ENCODE assay signal across 12 cellular contexts in genomic region chr16:84982434-84982833, GRCh38. TPM values are rescaled to one million over a fixed set of nuclear protein-coding genes. Genes with fewer than 3 reads are reported as not detected.
A peak's percentile ranks its signal among the peaks of the same experiment; 100 is the strongest.
DNase-seq lines count a peak whose midpoint lies in the region; ATAC-seq and TF ChIP-seq lines count a peak whose summit lies in the region.
"Had no signal": no experiment of that assay in that cellular context is flagged by ENCODE, and none has a peak within 500 bp of the region (broad histone marks: within the 10 kb centered on the region; RNA-seq: fewer than 3 reads in every experiment).

No MANE protein-coding gene starts in this region.

- H3F3A ChIP-seq in PC-9 (ENCODE audit: insufficient read depth, low read depth): peaks cover 21% of the 10 kb centered on the region

- peaks cover 32% of the 10 kb centered on the region for H3K79me2 ChIP-seq in PC-9 (ENCODE audit: low read depth)

- no peak overlapping the region for H3K4me3 Mint-ChIP-seq in natural killer cell
- H3K4me3 Mint-ChIP-seq in natural killer cell treated with Interleukin-12 subunit alpha and Interleukin-12 subunit beta and Interleukin-15 and Interleukin-18, amount 100 ng/mL, for 72 hours: no peak overlapping the region
- H3K4me3 Mint-ChIP-seq in brain: no peak overlapping the region

- peak overlapping the region; percentile 44 for H3K27ac ChIP-seq in lower lobe of right lung
- H3K27ac ChIP-seq in PC-9: no peak overlapping the region

- CTCF ChIA-PET in PC-9 (lab: Charles Lee): no interaction called here

- H3K27ac Mint-ChIP-seq in natural killer cell: peak overlapping the region in 1 of 2 donors; percentile 82
- H3K27ac Mint-ChIP-seq in natural killer cell treated with Interleukin-12 subunit alpha and Interleukin-12 subunit beta and Interleukin-15 and Interleukin-18, amount 100 ng/mL, for 72 hours: no peak overlapping the region
- H3K27ac Mint-ChIP-seq in brain: peak overlapping the region in 4 of 5 experiments; percentile 7 to 34 (median 27)

- DNase-seq in natural killer cell: no peak
- no peak for DNase-seq in natural killer cell treated with Interleukin-12 subunit alpha and Interleukin-12 subunit beta and Interleukin-15 and Interleukin-18, amount 100 ng/mL, for 72 hours (ENCODE audit: low spot score)
- DNase-seq in lower lobe of right lung: peak; percentile 72
- no peak for DNase-seq in ACHN
- DNase-seq in NCI-H446 (lab: John Stamatoyannopoulos, UW): no peak
- no peak for DNase-seq in PC-9
- no peak for DNase-seq in omental fat pad (ENCODE audit: low spot score)
- DNase-seq: AML-193; NCI-H226; stimulated activated CD4-positive, alpha-beta T cell treated with anti-CD3 and anti-CD28 coated beads, Interleukin-12 subunit alpha, Interleukin-12 subunit beta, amount 100 ng/mL, for 4 hours had no signal

- no peak overlapping the region for H3K4me3 ChIP-seq in lower lobe of right lung
- no peak overlapping the region for H3K4me3 ChIP-seq in PC-9
- H3K4me3 ChIP-seq: lung had no signal

- intact Hi-C loops in natural killer cell (cut with micrococcal nuclease): loop anchor here (2.0 kb wide), 1 partner anchor 104 kb away; no protein-coding TSS in a partner anchor
- intact Hi-C loops in lower lobe of right lung (cut with DNase I): no loop called here
- intact Hi-C loops in PC-9 (cut with micrococcal nuclease; ENCODE audit: unreplicated experiment): no loop called here

- H3K4me1 Mint-ChIP-seq in natural killer cell (peaks cover 8 to 15% of the 10 kb centered on the region in 2 donors), brain (peaks cover 5% of the 10 kb centered on the region)
- peaks cover 10 to 14% of the 10 kb centered on the region in 2 donors for H3K4me1 Mint-ChIP-seq in natural killer cell treated with Interleukin-12 subunit alpha and Interleukin-12 subunit beta and Interleukin-15 and Interleukin-18, amount 100 ng/mL, for 72 hours (ENCODE audit: low read depth in 2 of 2)

- no peaks in the 10 kb centered on the region for H4K20me1 ChIP-seq in PC-9 (ENCODE audit: insufficient read depth)

- BruUV-seq in PC-9 (replicated peaks; lab: Mats Ljungman, UMichigan): no TSS peak

- ATAC-seq in natural killer cell (peak; percentile 26 to 46 (median 39)), lower lobe of right lung (peak; percentile 46 to 55), omental fat pad (ENCODE audit: low FRiP score) (no peak)
- no peak for ATAC-seq in natural killer cell treated with Interleukin-12 subunit alpha and Interleukin-12 subunit beta and Interleukin-15 and Interleukin-18, amount 100 ng/mL, for 72 hours

- H3K36me3 Mint-ChIP-seq in natural killer cell (peaks cover 6% of the 10 kb centered on the region), brain (peaks cover 77% of the 10 kb centered on the region)
- H3K36me3 Mint-ChIP-seq in natural killer cell treated with Interleukin-12 subunit alpha and Interleukin-12 subunit beta and Interleukin-15 and Interleukin-18, amount 100 ng/mL, for 72 hours: peaks cover 9% of the 10 kb centered on the region

- TF ChIP-seq CTCF in natural killer cell (IDR thresholded peaks at IDR 0.05): no peak
- TF ChIP-seq CTCF in brain (conservative IDR thresholded peaks at IDR 0.05): no peak
- TF ChIP-seq CTCF in lower lobe of right lung (IDR thresholded peaks at IDR 0.05): peak; percentile 19
- no peak for TF ChIP-seq CTCF in PC-9 (conservative IDR thresholded peaks at IDR 0.05)
- no peak for TF ChIP-seq CTCF in omental fat pad (IDR thresholded peaks at IDR 0.05)

- no peaks in the 10 kb centered on the region for H3K27me3 ChIP-seq in lower lobe of right lung (ENCODE audit: low read depth)
- H3K27me3 ChIP-seq in PC-9 (ENCODE audit: insufficient read depth, low read depth): no peaks in the 10 kb centered on the region

- H3K9me2 ChIP-seq in PC-9 (ENCODE audit: insufficient read depth): no peaks in the 10 kb centered on the region

- in situ Hi-C loops in ACHN (cut with HindIII; ENCODE audit: low pct_ligation_motif_present, low pct_unique_long_range_greater_than_20kb, low sequenced_read_pairs): no loop called here

- H3K4me1 ChIP-seq in lower lobe of right lung (peaks cover 48% of the 10 kb centered on the region), PC-9 (replicated peaks; ENCODE audit: insufficient read depth) (peaks cover 24% of the 10 kb centered on the region)

- no peak overlapping the region for H3K4me2 ChIP-seq in PC-9

- POLR2A ChIA-PET in PC-9 (lab: Charles Lee; ENCODE audit: unreplicated experiment): no interaction called here

- H3K9me3 Mint-ChIP-seq in natural killer cell: no peaks in the 10 kb centered on the region
- no peaks in the 10 kb centered on the region for H3K9me3 Mint-ChIP-seq in natural killer cell treated with Interleukin-12 subunit alpha and Interleukin-12 subunit beta and Interleukin-15 and Interleukin-18, amount 100 ng/mL, for 72 hours
- H3K9me3 Mint-ChIP-seq in brain: no peaks in the 10 kb centered on the region

- H3K9me3 ChIP-seq in lower lobe of right lung (no peaks in the 10 kb centered on the region), PC-9 (ENCODE audit: insufficient read depth, low read depth) (no peaks in the 10 kb centered on the region)

- H3K36me3 ChIP-seq in lower lobe of right lung (peaks cover 87% of the 10 kb centered on the region), PC-9 (ENCODE audit: low read depth) (peaks cover 31% of the 10 kb centered on the region)

- H2AFZ ChIP-seq in PC-9: no peak overlapping the region

- H3K27me3 Mint-ChIP-seq in natural killer cell (ENCODE audit: low read depth in 2 of 2) (no peaks in the 10 kb centered on the region), brain (peaks cover 4% of the 10 kb centered on the region)
- no peaks in the 10 kb centered on the region for H3K27me3 Mint-ChIP-seq in natural killer cell treated with Interleukin-12 subunit alpha and Interleukin-12 subunit beta and Interleukin-15 and Interleukin-18, amount 100 ng/mL, for 72 hours

RNA-seq across cellular contexts. Expression of gene ZDHHC7, which starts 28.9 kb away (rescaled TPM):
- 10 to 100 TPM; 37.9 to 64.9 (median 45.2) TPM for total RNA-seq in natural killer cell
- total RNA-seq in natural killer cell treated with Interleukin-12 subunit alpha and Interleukin-12 subunit beta and Interleukin-15 and Interleukin-18, amount 100 ng/mL, for 72 hours: 10 to 100 TPM; 28.5 to 43.9 TPM
- 18.0 TPM for polyA plus RNA-seq in brain (ENCODE audit: insufficient read depth, low read depth, low replicate concordance)
- 77.9 TPM for total RNA-seq in lower lobe of right lung
- 79.3 and 85.1 TPM in 2 replicates for total RNA-seq in PC-9 (2021)
- total RNA-seq in omental fat pad: 10 to 100 TPM; 41.3 to 72.2 (median 51.3) TPM

RNA-seq across cellular contexts. Expression of gene KIAA0513, which starts 45.2 kb away (rescaled TPM):
- total RNA-seq in natural killer cell (10 to 100 TPM in 2 of 3 donors, 1 to 10 TPM in 1; 7.9 to 17.7 (median 12.1) TPM), lower lobe of right lung (31.1 TPM), PC-9 (2021) (4.2 and 4.3 TPM in 2 replicates), omental fat pad (10 to 100 TPM in 3 of 4 donors, 1 to 10 TPM in 1; 9.1 to 13.2 (median 11.2) TPM)
- 1 to 10 TPM; 3.3 to 3.6 TPM for total RNA-seq in natural killer cell treated with Interleukin-12 subunit alpha and Interleukin-12 subunit beta and Interleukin-15 and Interleukin-18, amount 100 ng/mL, for 72 hours
- polyA plus RNA-seq in brain (ENCODE audit: insufficient read depth, low read depth, low replicate concordance): 18.2 TPM

Comparison
In these comparisons a context has a peak if more than half of its experiments do, and no peak if none do; other contexts are left out.
1. ATAC-seq: peak in natural killer cell (3 of 3) and lower lobe of right lung (2 of 2); none in natural killer cell treated with Interleukin-12 subunit alpha and Interleukin-12 subunit beta and Interleukin-15 and Interleukin-18, amount 100 ng/mL, for 72 hours (0 of 2) and omental fat pad (single experiment).
2. H3K27ac Mint-ChIP-seq: peak in brain (4 of 5); none in natural killer cell treated with Interleukin-12 subunit alpha and Interleukin-12 subunit beta and Interleukin-15 and Interleukin-18, amount 100 ng/mL, for 72 hours (0 of 2).